ENCODE assay signal across 24 cellular contexts in genomic region chr12:42281281-42281680, GRCh38.
"Had no signal": no experiment of that assay in that cellular context is flagged by ENCODE, and none has a peak within 500 bp of the region (broad histone marks: within the 10 kb centered on the region; RNA-seq: fewer than 3 reads in every experiment).

No MANE protein-coding gene starts in this region.

- H3K4me3 ChIP-seq: heart left ventricle, left lung, ovary, skin epidermis, upper lobe of right lung had no signal

- DNase-seq: activated CD4-positive, alpha-beta T cell treated with anti-CD3 and anti-CD28 coated beads for 36 hours; activated CD4-positive, CD25-positive, alpha-beta regulatory T cell; activated CD8-positive, alpha-beta memory T cell treated with anti-CD3 and anti-CD28 coated beads, Interleukin-2, amount 10 ng/mL, durations not matched to agents 7 days and 5 days; activated CD8-positive, alpha-beta T cell treated with anti-CD3 and anti-CD28 coated beads, Interleukin-2, amount 10 ng/mL, durations not matched to agents 7 days and 5 days; activated naive CD8-positive, alpha-beta T cell treated with anti-CD3 and anti-CD28 coated beads, Interleukin-2, amount 50 U/mL, for 24 hours; activated T-cell treated with anti-CD3 and anti-CD28 coated beads, Interleukin-2, amount 50 U/mL, for 48 hours; amygdala; caudate nucleus; cortex of kidney; effector memory CD8-positive, alpha-beta T cell; foreskin fibroblast; heart left ventricle; kidney glomerular epithelial cell; left lung; naive B cell; nephron progenitor cell; ovary; stimulated activated CD4-positive, alpha-beta T cell treated with anti-CD3 and anti-CD28 coated beads, Interleukin-12 subunit alpha, Interleukin-12 subunit beta, amount 100 ng/mL, for 4 hours; stimulated activated CD4-positive, alpha-beta T cell treated with anti-CD3 and anti-CD28 coated beads, Interleukin-4, amount 100 ng/mL, for 24 hours; stimulated activated naive CD8-positive, alpha-beta T cell treated with anti-CD3 and anti-CD28 coated beads, Interleukin-15, amount 100 ng/mL, for 72 hours; substantia nigra; upper lobe of right lung had no signal

- H3K4me1 ChIP-seq: left lung, upper lobe of right lung had no signal

- H3K36me3 ChIP-seq: heart left ventricle, left lung, neutrophil, ovary, upper lobe of right lung had no signal

- H3K9me3 ChIP-seq: heart left ventricle, left lung, neutrophil, ovary, upper lobe of right lung had no signal

- H3K27me3 ChIP-seq: heart left ventricle, left lung, ovary, upper lobe of right lung had no signal

- H3K27ac ChIP-seq: heart left ventricle, left lung, neutrophil, ovary, skin epidermis, upper lobe of right lung had no signal
